11 cellular contexts compared by ENCODE assay signal in the genomic region with DNA sequence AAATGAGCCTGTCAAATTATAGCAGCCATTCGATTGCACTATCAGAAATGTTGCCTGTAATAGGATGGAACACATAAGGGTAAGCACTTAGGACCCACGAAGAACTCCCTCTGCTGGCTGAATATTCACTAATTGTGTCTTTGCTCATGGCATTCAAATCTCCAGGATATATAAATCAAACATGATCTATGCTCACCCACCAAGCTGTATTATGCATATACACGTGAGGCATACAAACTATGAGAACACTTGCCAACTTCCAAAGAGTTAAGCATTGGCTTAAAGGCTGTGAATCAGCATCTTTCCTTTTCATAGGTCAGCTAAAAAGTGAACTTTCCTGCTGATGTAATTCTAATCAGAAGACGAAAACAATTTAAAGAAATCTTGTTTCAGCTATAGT. TPM values are rescaled to one million over a fixed set of nuclear protein-coding genes. Genes with fewer than 3 reads are reported as not detected.
DNase-seq lines count a peak whose midpoint lies in the region; ATAC-seq and TF ChIP-seq lines count a peak whose summit lies in the region.
"Had no signal": no experiment of that assay in that cellular context is flagged by ENCODE, and none has a peak within 500 bp of the region (broad histone marks: within the 10 kb centered on the region; RNA-seq: fewer than 3 reads in every experiment).

No MANE protein-coding gene starts in this region.

- no peaks in the 10 kb centered on the region for H3K4me1 ChIP-seq in left ventricle myocardium inferior
- H3K4me1 ChIP-seq in OCI-LY1 (ENCODE audit: insufficient read depth, low read length, severe bottlenecking) = no peaks in the 10 kb centered on the region
- H3K4me1 ChIP-seq in foreskin keratinocyte = no peaks in the 10 kb centered on the region

- no peaks in the 10 kb centered on the region for H3K27me3 ChIP-seq in left ventricle myocardium inferior (ENCODE audit: low read depth)
- H3K27me3 ChIP-seq in OCI-LY1 (ENCODE audit: insufficient read depth, low read length) = no peaks in the 10 kb centered on the region
- H3K27me3 ChIP-seq in foreskin keratinocyte = no peaks in the 10 kb centered on the region
- H3K27me3 ChIP-seq: BLaER1 treated with 17β-estradiol and CSF1 and Interleukin-3, amounts not matched to agents 10 nM and 100 nM had no signal

- DNase-seq in left ventricle myocardium inferior (no peak), cardiac septum (ENCODE audit: low spot score) (no peak), foreskin keratinocyte (peak in 1 of 2 donors; percentile 34), cerebellar nuclear complex (lab: John Stamatoyannopoulos, UW) (no peak)
- no peak for DNase-seq in activated T-helper 1 cell treated with anti-CD3 and anti-CD28 coated beads, Interleukin-12 subunit alpha, Interleukin-12 subunit beta, Interleukin-2, Interleukin-4 antibody, amounts not matched to agents 30 ng/mL and 10 ng/mL and 1 ng/mL, durations not matched to agents 14 hours and 24 hours and 36 hours (ENCODE audit: low spot score)
- DNase-seq: activated effector memory CD4-positive, alpha-beta T cell treated with anti-CD3 and anti-CD28 coated beads, Interleukin-2, amount 50 U/mL, for 16 hours; NCI-H1930 had no signal

- no peaks in the 10 kb centered on the region for H3F3A ChIP-seq in OCI-LY1 (ENCODE audit: insufficient read depth, low read length)

- H3K36me3 Mint-ChIP-seq in activated T-helper 1 cell treated with anti-CD3 and anti-CD28 coated beads, Interleukin-12 subunit alpha, Interleukin-12 subunit beta, Interleukin-2, Interleukin-4 antibody, amounts not matched to agents 30 ng/mL and 10 ng/mL and 1 ng/mL, durations not matched to agents 14 hours and 24 hours and 36 hours (ENCODE audit: low read depth) = no peaks in the 10 kb centered on the region

- no peak overlapping the region for H3K27ac ChIP-seq in left ventricle myocardium inferior (replicated peaks)
- H3K27ac ChIP-seq in OCI-LY1 (ENCODE audit: low read depth, low read length, poor library complexity, severe bottlenecking) = no peak overlapping the region
- H3K27ac ChIP-seq in foreskin keratinocyte = no peak overlapping the region

- H3K9ac ChIP-seq in OCI-LY1 (ENCODE audit: low read length) = no peak overlapping the region
- H3K9ac ChIP-seq: BLaER1 treated with 17β-estradiol and CSF1 and Interleukin-3, amounts not matched to agents 10 nM and 100 nM had no signal

- no peaks in the 10 kb centered on the region for H3K9me2 ChIP-seq in OCI-LY1 (ENCODE audit: low read depth, low read length)

- H3K27me3 Mint-ChIP-seq in activated T-helper 1 cell treated with anti-CD3 and anti-CD28 coated beads, Interleukin-12 subunit alpha, Interleukin-12 subunit beta, Interleukin-2, Interleukin-4 antibody, amounts not matched to agents 30 ng/mL and 10 ng/mL and 1 ng/mL, durations not matched to agents 14 hours and 24 hours and 36 hours (ENCODE audit: insufficient read depth) = no peaks in the 10 kb centered on the region

- no peaks in the 10 kb centered on the region for H3K36me3 ChIP-seq in left ventricle myocardium inferior
- no peaks in the 10 kb centered on the region for H3K36me3 ChIP-seq in OCI-LY1 (ENCODE audit: insufficient read depth, low read length)
- H3K36me3 ChIP-seq: BLaER1 treated with 17β-estradiol and CSF1 and Interleukin-3, amounts not matched to agents 10 nM and 100 nM had no signal

- intact Hi-C loops in left ventricle myocardium inferior (cut with micrococcal nuclease) = no loop called here
- intact Hi-C loops in cardiac septum (cut with DNase I) = no loop called here
- intact Hi-C loops in activated T-helper 1 cell treated with anti-CD3 and anti-CD28 coated beads, Interleukin-12 subunit alpha, Interleukin-12 subunit beta, Interleukin-2, Interleukin-4 antibody, amounts not matched to agents 30 ng/mL and 10 ng/mL and 1 ng/mL, durations not matched to agents 14 hours and 24 hours and 36 hours (cut with micrococcal nuclease) = no loop called here

- no peak overlapping the region for H3K4me3 Mint-ChIP-seq in activated T-helper 1 cell treated with anti-CD3 and anti-CD28 coated beads, Interleukin-12 subunit alpha, Interleukin-12 subunit beta, Interleukin-2, Interleukin-4 antibody, amounts not matched to agents 30 ng/mL and 10 ng/mL and 1 ng/mL, durations not matched to agents 14 hours and 24 hours and 36 hours

- H3K79me2 ChIP-seq in OCI-LY1 (ENCODE audit: insufficient read depth, low read length) = no peaks in the 10 kb centered on the region

- no peaks in the 10 kb centered on the region for H4K20me1 ChIP-seq in OCI-LY1 (ENCODE audit: insufficient read depth, low read length)
- H4K20me1 ChIP-seq: BLaER1 treated with 17β-estradiol and CSF1 and Interleukin-3, amounts not matched to agents 10 nM and 100 nM had no signal

- H3K27ac Mint-ChIP-seq in activated T-helper 1 cell treated with anti-CD3 and anti-CD28 coated beads, Interleukin-12 subunit alpha, Interleukin-12 subunit beta, Interleukin-2, Interleukin-4 antibody, amounts not matched to agents 30 ng/mL and 10 ng/mL and 1 ng/mL, durations not matched to agents 14 hours and 24 hours and 36 hours = no peak overlapping the region

- peak; percentile 29 for ATAC-seq in foreskin keratinocyte
- no peak for ATAC-seq in GM18520 (IDR thresholded peaks at IDR 0.05; ENCODE audit: unreplicated experiment)
- ATAC-seq in GM21528 (IDR thresholded peaks at IDR 0.05; ENCODE audit: low FRiP score, unreplicated experiment) = no peak

- TF ChIP-seq CTCF in left ventricle myocardium inferior (IDR thresholded peaks at IDR 0.05; ENCODE audit: borderline replicate concordance) = peak; percentile 31
- peak; percentile 58; the same call in 1 of the 2 replicates for TF ChIP-seq CTCF in OCI-LY1 (IDR thresholded peaks at IDR 0.05; ENCODE audit: low read length)
- peak; percentile 49 for TF ChIP-seq CTCF in foreskin keratinocyte (conservative IDR thresholded peaks at IDR 0.05)

- no peaks in the 10 kb centered on the region for H3K4me1 Mint-ChIP-seq in activated T-helper 1 cell treated with anti-CD3 and anti-CD28 coated beads, Interleukin-12 subunit alpha, Interleukin-12 subunit beta, Interleukin-2, Interleukin-4 antibody, amounts not matched to agents 30 ng/mL and 10 ng/mL and 1 ng/mL, durations not matched to agents 14 hours and 24 hours and 36 hours (ENCODE audit: low read depth)

- no peaks in the 10 kb centered on the region for H3K9me3 Mint-ChIP-seq in activated T-helper 1 cell treated with anti-CD3 and anti-CD28 coated beads, Interleukin-12 subunit alpha, Interleukin-12 subunit beta, Interleukin-2, Interleukin-4 antibody, amounts not matched to agents 30 ng/mL and 10 ng/mL and 1 ng/mL, durations not matched to agents 14 hours and 24 hours and 36 hours

- H3K9me3 ChIP-seq in left ventricle myocardium inferior (replicated peaks) = no peaks in the 10 kb centered on the region
- no peaks in the 10 kb centered on the region for H3K9me3 ChIP-seq in OCI-LY1 (ENCODE audit: low read length)
- H3K9me3 ChIP-seq: BLaER1 treated with 17β-estradiol and CSF1 and Interleukin-3, amounts not matched to agents 10 nM and 100 nM had no signal

- no peak overlapping the region for H2AFZ ChIP-seq in OCI-LY1 (ENCODE audit: low read length)

- H3K4me3 ChIP-seq in left ventricle myocardium inferior = no peak overlapping the region
- H3K4me3 ChIP-seq in OCI-LY1 (ENCODE audit: low read depth, low read length, poor library complexity, severe bottlenecking) = no peak overlapping the region
- H3K4me3 ChIP-seq: BLaER1 treated with 17β-estradiol and CSF1 and Interleukin-3, amounts not matched to agents 10 nM and 100 nM had no signal

- H3K4me2 ChIP-seq in OCI-LY1 (ENCODE audit: low read length) = no peak overlapping the region

RNA-seq across cellular contexts. Expression of a gene that starts 34.5 kb away (rescaled TPM):
- total RNA-seq in left ventricle myocardium inferior = not detected
- total RNA-seq in cardiac septum = not detected
- not detected in 2 replicates for total RNA-seq in foreskin keratinocyte
- polyA plus RNA-seq in foreskin keratinocyte = not detected in 2 replicates
- total RNA-seq in activated T-helper 1 cell treated with anti-CD3 and anti-CD28 coated beads, Interleukin-12 subunit alpha, Interleukin-12 subunit beta, Interleukin-2, Interleukin-4 antibody, amounts not matched to agents 30 ng/mL and 10 ng/mL and 1 ng/mL, durations not matched to agents 14 hours and 24 hours and 36 hours = not detected in 2 replicates
